ENCODE assay signal across 1 cellular context in the genomic region with DNA sequence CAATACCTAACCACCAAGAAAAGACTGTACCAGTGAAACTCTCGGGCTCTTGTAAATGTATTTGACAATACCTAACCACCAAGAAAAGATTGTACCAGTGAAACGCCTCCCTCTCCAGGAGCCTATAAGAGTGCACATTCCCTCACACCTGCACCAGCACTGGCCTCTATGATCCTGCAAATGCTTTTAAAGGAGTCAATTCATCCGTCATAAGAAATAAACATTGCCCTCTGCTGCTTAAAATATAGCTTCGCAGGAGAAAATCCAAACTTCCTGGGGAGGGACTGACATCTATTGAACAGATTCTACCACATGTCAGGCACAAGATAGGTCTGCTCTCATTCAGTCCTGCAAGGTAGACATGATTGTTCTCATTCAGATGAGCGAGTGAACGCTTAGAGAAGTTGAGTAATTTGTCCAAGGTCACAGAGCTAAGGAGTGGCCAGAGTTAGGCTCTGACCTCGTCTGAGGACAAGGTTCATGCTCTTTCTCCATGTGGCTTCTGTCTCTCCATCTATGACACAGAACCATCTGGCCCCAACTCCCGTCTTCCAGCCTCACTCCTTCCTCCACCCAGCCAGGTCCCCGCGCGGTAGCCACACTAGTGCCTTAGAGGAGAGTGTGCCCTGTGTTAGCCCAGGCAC.
TF ChIP-seq lines count a peak whose summit lies in the region.

No MANE protein-coding gene starts in this region.

TF ChIP-seq in HepG2, 621 proteins besides CTCF, POLR2A, EP300 and RAD21 (continues in another document):
- TF ChIP-seq, protein P1, sequence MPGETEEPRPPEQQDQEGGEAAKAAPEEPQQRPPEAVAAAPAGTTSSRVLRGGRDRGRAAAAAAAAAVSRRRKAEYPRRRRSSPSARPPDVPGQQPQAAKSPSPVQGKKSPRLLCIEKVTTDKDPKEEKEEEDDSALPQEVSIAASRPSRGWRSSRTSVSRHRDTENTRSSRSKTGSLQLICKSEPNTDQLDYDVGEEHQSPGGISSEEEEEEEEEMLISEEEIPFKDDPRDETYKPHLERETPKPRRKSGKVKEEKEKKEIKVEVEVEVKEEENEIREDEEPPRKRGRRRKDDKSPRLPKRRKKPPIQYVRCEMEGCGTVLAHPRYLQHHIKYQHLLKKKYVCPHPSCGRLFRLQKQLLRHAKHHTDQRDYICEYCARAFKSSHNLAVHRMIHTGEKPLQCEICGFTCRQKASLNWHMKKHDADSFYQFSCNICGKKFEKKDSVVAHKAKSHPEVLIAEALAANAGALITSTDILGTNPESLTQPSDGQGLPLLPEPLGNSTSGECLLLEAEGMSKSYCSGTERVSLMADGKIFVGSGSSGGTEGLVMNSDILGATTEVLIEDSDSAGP (CRISPR knock-in tag; IDR thresholded peaks at IDR 0.05; ENCODE audit: borderline replicate concordance) = 0 out of 2 replicates have a peak, but pooled peaks have one; percentile 43
- TF ChIP-seq SALL1 (CRISPR knock-in tag; IDR thresholded peaks at IDR 0.05) = 0 out of 2 replicates have a peak, but pooled peaks have one; percentile 24
- peak; percentile 51; the same call in 1 of the 2 replicates for TF ChIP-seq ZMYM2 (CRISPR knock-in tag; IDR thresholded peaks at IDR 0.05)
- TF ChIP-seq CEBPB (IDR thresholded peaks at IDR 0.05; ENCODE audit: borderline replicate concordance, low read depth, low read length) = peak; percentile 70; the same call in 1 of the 2 replicates
- TF ChIP-seq ZNF772 (CRISPR knock-in tag; IDR thresholded peaks at IDR 0.05) = 0 out of 2 replicates have a peak, but pooled peaks have one; percentile 32
- 0 out of 2 replicates have a peak, but pooled peaks have one; percentile 9 for TF ChIP-seq PPARG (CRISPR knock-in tag; conservative IDR thresholded peaks at IDR 0.05)
- peak; percentile 80 for TF ChIP-seq HNF4A (CRISPR knock-in tag; IDR thresholded peaks at IDR 0.05)
- no peak for TF ChIP-seq ZNF253 (CRISPR knock-in tag; IDR thresholded peaks at IDR 0.05; ENCODE audit: borderline replicate concordance)
- TF ChIP-seq XRCC5 (optimal IDR thresholded peaks at IDR 0.05; ENCODE audit: low read length) = peak; percentile 47
- TF ChIP-seq HNF4G (IDR thresholded peaks at IDR 0.05; ENCODE audit: borderline replicate concordance, low read depth, low read length) = peak; percentile 47; the same call in 1 of the 2 replicates
- no peak for TF ChIP-seq HNF4G (CRISPR knock-in tag; IDR thresholded peaks at IDR 0.05; ENCODE audit: borderline replicate concordance, low read depth)
- no peak for TF ChIP-seq ZMAT3 (CRISPR knock-in tag; conservative IDR thresholded peaks at IDR 0.05)
- 0 out of 2 replicates have a peak, but pooled peaks have one; percentile 33 for TF ChIP-seq GLI4 (CRISPR knock-in tag; IDR thresholded peaks at IDR 0.05; ENCODE audit: borderline replicate concordance)
- TF ChIP-seq ATF1 (CRISPR knock-in tag; IDR thresholded peaks at IDR 0.05) = no peak
- peak; percentile 28; the same call in 1 of the 2 replicates for TF ChIP-seq HDAC2 (CRISPR knock-in tag; IDR thresholded peaks at IDR 0.05)
- TF ChIP-seq RXRB (CRISPR knock-in tag; IDR thresholded peaks at IDR 0.05; ENCODE audit: borderline replicate concordance) = peak; percentile 86
- TF ChIP-seq, protein P2, sequence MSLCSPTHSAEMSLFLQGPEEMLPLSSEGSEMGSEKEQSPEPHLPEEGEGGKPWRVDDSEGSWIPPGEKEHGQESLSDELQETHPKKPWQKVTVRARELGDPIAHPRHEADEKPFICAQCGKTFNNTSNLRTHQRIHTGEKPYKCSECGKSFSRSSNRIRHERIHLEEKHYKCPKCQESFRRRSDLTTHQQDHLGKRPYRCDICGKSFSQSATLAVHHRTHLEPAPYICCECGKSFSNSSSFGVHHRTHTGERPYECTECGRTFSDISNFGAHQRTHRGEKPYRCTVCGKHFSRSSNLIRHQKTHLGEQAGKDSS (CRISPR knock-in tag; IDR thresholded peaks at IDR 0.05; ENCODE audit: borderline replicate concordance, low read depth) = no peak
- peak; percentile 52; the same call in 1 of the 2 replicates for TF ChIP-seq ESRRA (CRISPR knock-in tag; IDR thresholded peaks at IDR 0.05; ENCODE audit: low read depth)
- no peak for TF ChIP-seq CREB1 (IDR thresholded peaks at IDR 0.05)
- no peak for TF ChIP-seq CREB1 (CRISPR knock-in tag; IDR thresholded peaks at IDR 0.05)
- TF ChIP-seq ZNF441 (CRISPR knock-in tag; IDR thresholded peaks at IDR 0.05; ENCODE audit: borderline replicate concordance) = 0 out of 2 replicates have a peak, but pooled peaks have one; percentile 32
- TF ChIP-seq MYC (CRISPR knock-in tag; IDR thresholded peaks at IDR 0.05; ENCODE audit: borderline replicate concordance) = 0 out of 2 replicates have a peak, but pooled peaks have one; percentile 23
- no peak for TF ChIP-seq ZNF749 (CRISPR knock-in tag; IDR thresholded peaks at IDR 0.05; ENCODE audit: borderline replicate concordance)
- TF ChIP-seq, protein P3, sequence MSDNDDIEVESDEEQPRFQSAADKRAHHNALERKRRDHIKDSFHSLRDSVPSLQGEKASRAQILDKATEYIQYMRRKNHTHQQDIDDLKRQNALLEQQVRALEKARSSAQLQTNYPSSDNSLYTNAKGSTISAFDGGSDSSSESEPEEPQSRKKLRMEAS (IDR thresholded peaks at IDR 0.05) = peak; percentile 66; the same call in 1 of the 2 replicates
- no peak; the same call in 1 of the 2 replicates for TF ChIP-seq SOX13 (IDR thresholded peaks at IDR 0.05)
- TF ChIP-seq SOX13 (CRISPR knock-in tag; conservative IDR thresholded peaks at IDR 0.05 in 1 of 2, IDR thresholded peaks at IDR 0.05 in 1 of 2) = peak in 1 of 2 experiments; percentile 27; a peak in 1 of 4 replicates
- TF ChIP-seq NR2C2 (CRISPR knock-in tag; IDR thresholded peaks at IDR 0.05; ENCODE audit: borderline replicate concordance) = peak; percentile 56
- peak; percentile 76 for TF ChIP-seq GATAD2A (CRISPR knock-in tag; IDR thresholded peaks at IDR 0.05)
- TF ChIP-seq TGIF2 (CRISPR knock-in tag; IDR thresholded peaks at IDR 0.05) = 0 out of 2 replicates have a peak, but pooled peaks have one; percentile 13
- TF ChIP-seq ZNF614 (CRISPR knock-in tag; IDR thresholded peaks at IDR 0.05; ENCODE audit: borderline replicate concordance) = peak; percentile 25; the same call in 1 of the 2 replicates
- TF ChIP-seq, protein P4, sequence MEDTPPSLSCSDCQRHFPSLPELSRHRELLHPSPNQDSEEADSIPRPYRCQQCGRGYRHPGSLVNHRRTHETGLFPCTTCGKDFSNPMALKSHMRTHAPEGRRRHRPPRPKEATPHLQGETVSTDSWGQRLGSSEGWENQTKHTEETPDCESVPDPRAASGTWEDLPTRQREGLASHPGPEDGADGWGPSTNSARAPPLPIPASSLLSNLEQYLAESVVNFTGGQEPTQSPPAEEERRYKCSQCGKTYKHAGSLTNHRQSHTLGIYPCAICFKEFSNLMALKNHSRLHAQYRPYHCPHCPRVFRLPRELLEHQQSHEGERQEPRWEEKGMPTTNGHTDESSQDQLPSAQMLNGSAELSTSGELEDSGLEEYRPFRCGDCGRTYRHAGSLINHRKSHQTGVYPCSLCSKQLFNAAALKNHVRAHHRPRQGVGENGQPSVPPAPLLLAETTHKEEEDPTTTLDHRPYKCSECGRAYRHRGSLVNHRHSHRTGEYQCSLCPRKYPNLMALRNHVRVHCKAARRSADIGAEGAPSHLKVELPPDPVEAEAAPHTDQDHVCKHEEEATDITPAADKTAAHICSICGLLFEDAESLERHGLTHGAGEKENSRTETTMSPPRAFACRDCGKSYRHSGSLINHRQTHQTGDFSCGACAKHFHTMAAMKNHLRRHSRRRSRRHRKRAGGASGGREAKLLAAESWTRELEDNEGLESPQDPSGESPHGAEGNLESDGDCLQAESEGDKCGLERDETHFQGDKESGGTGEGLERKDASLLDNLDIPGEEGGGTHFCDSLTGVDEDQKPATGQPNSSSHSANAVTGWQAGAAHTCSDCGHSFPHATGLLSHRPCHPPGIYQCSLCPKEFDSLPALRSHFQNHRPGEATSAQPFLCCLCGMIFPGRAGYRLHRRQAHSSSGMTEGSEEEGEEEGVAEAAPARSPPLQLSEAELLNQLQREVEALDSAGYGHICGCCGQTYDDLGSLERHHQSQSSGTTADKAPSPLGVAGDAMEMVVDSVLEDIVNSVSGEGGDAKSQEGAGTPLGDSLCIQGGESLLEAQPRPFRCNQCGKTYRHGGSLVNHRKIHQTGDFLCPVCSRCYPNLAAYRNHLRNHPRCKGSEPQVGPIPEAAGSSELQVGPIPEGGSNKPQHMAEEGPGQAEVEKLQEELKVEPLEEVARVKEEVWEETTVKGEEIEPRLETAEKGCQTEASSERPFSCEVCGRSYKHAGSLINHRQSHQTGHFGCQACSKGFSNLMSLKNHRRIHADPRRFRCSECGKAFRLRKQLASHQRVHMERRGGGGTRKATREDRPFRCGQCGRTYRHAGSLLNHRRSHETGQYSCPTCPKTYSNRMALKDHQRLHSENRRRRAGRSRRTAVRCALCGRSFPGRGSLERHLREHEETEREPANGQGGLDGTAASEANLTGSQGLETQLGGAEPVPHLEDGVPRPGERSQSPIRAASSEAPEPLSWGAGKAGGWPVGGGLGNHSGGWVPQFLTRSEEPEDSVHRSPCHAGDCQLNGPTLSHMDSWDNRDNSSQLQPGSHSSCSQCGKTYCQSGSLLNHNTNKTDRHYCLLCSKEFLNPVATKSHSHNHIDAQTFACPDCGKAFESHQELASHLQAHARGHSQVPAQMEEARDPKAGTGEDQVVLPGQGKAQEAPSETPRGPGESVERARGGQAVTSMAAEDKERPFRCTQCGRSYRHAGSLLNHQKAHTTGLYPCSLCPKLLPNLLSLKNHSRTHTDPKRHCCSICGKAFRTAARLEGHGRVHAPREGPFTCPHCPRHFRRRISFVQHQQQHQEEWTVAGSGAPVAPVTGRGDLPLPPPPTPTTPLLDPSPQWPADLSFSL (CRISPR knock-in tag; IDR thresholded peaks at IDR 0.05) = no peak
- TF ChIP-seq PLRG1 (conservative IDR thresholded peaks at IDR 0.05) = no peak
- TF ChIP-seq STAG1 (CRISPR knock-in tag; IDR thresholded peaks at IDR 0.05) = peak; percentile 56
- TF ChIP-seq LCORL (IDR thresholded peaks at IDR 0.05) = no peak
- no peak for TF ChIP-seq LCORL (CRISPR knock-in tag; IDR thresholded peaks at IDR 0.05)
- TF ChIP-seq CBX5 (CRISPR knock-in tag; IDR thresholded peaks at IDR 0.05; ENCODE audit: borderline replicate concordance) = peak; percentile 59; the same call in 1 of the 2 replicates
- peak; percentile 28; the same call in 1 of the 2 replicates for TF ChIP-seq SAP130 (CRISPR knock-in tag; IDR thresholded peaks at IDR 0.05; ENCODE audit: low read depth)
- peak; percentile 68 for TF ChIP-seq RARA (CRISPR knock-in tag; IDR thresholded peaks at IDR 0.05)
- TF ChIP-seq ELF4 (CRISPR knock-in tag; IDR thresholded peaks at IDR 0.05; ENCODE audit: borderline replicate concordance) = no peak
- peak; percentile 28; the same call in 1 of the 2 replicates for TF ChIP-seq THAP11 (CRISPR knock-in tag; IDR thresholded peaks at IDR 0.05)
- 0 out of 4 replicates have a peak, but pooled peaks of 1 of the 2 experiments have one; percentile 26 for TF ChIP-seq NR2F1 (CRISPR knock-in tag; IDR thresholded peaks at IDR 0.05)
- TF ChIP-seq CEBPG (CRISPR knock-in tag; IDR thresholded peaks at IDR 0.05) = peak; percentile 61; the same call in 1 of the 2 replicates
- peak; percentile 15 for TF ChIP-seq TEAD3 (CRISPR knock-in tag; optimal IDR thresholded peaks at IDR 0.05; ENCODE audit: borderline replicate concordance)
- TF ChIP-seq, protein P5, sequence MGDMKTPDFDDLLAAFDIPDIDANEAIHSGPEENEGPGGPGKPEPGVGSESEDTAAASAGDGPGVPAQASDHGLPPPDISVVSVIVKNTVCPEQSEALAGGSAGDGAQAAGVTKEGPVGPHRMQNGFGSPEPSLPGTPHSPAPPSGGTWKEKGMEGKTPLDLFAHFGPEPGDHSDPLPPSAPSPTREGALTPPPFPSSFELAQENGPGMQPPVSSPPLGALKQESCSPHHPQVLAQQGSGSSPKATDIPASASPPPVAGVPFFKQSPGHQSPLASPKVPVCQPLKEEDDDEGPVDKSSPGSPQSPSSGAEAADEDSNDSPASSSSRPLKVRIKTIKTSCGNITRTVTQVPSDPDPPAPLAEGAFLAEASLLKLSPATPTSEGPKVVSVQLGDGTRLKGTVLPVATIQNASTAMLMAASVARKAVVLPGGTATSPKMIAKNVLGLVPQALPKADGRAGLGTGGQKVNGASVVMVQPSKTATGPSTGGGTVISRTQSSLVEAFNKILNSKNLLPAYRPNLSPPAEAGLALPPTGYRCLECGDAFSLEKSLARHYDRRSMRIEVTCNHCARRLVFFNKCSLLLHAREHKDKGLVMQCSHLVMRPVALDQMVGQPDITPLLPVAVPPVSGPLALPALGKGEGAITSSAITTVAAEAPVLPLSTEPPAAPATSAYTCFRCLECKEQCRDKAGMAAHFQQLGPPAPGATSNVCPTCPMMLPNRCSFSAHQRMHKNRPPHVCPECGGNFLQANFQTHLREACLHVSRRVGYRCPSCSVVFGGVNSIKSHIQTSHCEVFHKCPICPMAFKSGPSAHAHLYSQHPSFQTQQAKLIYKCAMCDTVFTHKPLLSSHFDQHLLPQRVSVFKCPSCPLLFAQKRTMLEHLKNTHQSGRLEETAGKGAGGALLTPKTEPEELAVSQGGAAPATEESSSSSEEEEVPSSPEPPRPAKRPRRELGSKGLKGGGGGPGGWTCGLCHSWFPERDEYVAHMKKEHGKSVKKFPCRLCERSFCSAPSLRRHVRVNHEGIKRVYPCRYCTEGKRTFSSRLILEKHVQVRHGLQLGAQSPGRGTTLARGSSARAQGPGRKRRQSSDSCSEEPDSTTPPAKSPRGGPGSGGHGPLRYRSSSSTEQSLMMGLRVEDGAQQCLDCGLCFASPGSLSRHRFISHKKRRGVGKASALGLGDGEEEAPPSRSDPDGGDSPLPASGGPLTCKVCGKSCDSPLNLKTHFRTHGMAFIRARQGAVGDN (CRISPR knock-in tag; IDR thresholded peaks at IDR 0.05) = peak; percentile 24; the same call in 1 of the 2 replicates
- TF ChIP-seq, protein P6, sequence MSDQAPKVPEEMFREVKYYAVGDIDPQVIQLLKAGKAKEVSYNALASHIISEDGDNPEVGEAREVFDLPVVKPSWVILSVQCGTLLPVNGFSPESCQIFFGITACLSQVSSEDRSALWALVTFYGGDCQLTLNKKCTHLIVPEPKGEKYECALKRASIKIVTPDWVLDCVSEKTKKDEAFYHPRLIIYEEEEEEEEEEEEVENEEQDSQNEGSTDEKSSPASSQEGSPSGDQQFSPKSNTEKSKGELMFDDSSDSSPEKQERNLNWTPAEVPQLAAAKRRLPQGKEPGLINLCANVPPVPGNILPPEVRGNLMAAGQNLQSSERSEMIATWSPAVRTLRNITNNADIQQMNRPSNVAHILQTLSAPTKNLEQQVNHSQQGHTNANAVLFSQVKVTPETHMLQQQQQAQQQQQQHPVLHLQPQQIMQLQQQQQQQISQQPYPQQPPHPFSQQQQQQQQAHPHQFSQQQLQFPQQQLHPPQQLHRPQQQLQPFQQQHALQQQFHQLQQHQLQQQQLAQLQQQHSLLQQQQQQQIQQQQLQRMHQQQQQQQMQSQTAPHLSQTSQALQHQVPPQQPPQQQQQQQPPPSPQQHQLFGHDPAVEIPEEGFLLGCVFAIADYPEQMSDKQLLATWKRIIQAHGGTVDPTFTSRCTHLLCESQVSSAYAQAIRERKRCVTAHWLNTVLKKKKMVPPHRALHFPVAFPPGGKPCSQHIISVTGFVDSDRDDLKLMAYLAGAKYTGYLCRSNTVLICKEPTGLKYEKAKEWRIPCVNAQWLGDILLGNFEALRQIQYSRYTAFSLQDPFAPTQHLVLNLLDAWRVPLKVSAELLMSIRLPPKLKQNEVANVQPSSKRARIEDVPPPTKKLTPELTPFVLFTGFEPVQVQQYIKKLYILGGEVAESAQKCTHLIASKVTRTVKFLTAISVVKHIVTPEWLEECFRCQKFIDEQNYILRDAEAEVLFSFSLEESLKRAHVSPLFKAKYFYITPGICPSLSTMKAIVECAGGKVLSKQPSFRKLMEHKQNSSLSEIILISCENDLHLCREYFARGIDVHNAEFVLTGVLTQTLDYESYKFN (CRISPR knock-in tag; conservative IDR thresholded peaks at IDR 0.05) = 0 out of 2 replicates have a peak, but pooled peaks have one; percentile 13
- TF ChIP-seq SOX6 (IDR thresholded peaks at IDR 0.05) = no peak
- peak; percentile 69 for TF ChIP-seq SOX6 (CRISPR knock-in tag; IDR thresholded peaks at IDR 0.05)
- no peak for TF ChIP-seq BRCA1 (CRISPR knock-in tag; IDR thresholded peaks at IDR 0.05)
